22 cellular contexts compared by ENCODE assay signal in the genomic region with DNA sequence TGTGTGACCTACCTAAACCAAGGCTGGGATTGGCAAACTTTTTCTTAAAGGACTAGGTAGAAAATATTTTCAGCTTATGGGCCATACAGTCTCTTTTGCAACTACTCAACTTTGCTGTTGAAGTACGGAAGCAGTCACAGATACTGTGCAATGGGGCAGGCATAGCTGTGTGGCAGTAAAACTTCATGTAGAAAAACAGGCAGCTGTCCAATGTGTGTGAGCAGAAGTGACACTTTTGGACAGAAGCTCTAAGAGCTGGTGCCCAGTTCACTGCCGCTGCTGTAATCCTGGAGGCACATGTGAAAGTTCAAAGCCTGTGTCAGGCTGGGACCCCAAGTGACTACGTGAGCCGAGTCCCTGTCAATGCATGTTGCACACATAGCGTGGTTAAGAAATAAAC. TPM values are rescaled to one million over a fixed set of nuclear protein-coding genes. Genes with fewer than 3 reads are reported as not detected.
"Had no signal": no experiment of that assay in that cellular context is flagged by ENCODE, and none has a peak within 500 bp of the region (broad histone marks: within the 10 kb centered on the region; RNA-seq: fewer than 3 reads in every experiment).

No MANE protein-coding gene starts in this region.

- H3K4me3 ChIP-seq: MG63, SJCRH30 had no signal

- H3K27me3 ChIP-seq: SJCRH30 had no signal

- DNase-seq: IMR-90, Karpas-422, KG1, MG63, NCI-H1092, NCI-H1105 treated with DMSO at 0.1 percent for 48 hours, NCI-H1417 treated with DMSO at 0.1 percent for 48 hours, NCI-H146, NCI-H1694 treated with DMSO at 0.1 percent for 48 hours, NCI-H1930, NCI-H2081, NCI-H2107, NCI-H226, NCI-H446, NCI-H510A, NCI-H524 treated with DMSO at 0.1 percent for 48 hours, NCI-H69, NCI-H774, RPMI8226, SHP77 treated with DMSO at 0.1 percent for 48 hours, SJCRH30 had no signal

- H3K9me3 ChIP-seq: MG63, SJCRH30 had no signal

- H3K4me1 ChIP-seq: SJCRH30 had no signal

- H3K27ac ChIP-seq: SJCRH30 had no signal

- H3K36me3 ChIP-seq: MG63, SJCRH30 had no signal

RNA-seq across cellular contexts. Expression of a gene that starts 46.7 kb away (rescaled TPM):
- total RNA-seq: HT-29, IMR-90, SJCRH30 had no signal
- polyA plus RNA-seq: IMR-90 had no signal
